In the genomic region with DNA sequence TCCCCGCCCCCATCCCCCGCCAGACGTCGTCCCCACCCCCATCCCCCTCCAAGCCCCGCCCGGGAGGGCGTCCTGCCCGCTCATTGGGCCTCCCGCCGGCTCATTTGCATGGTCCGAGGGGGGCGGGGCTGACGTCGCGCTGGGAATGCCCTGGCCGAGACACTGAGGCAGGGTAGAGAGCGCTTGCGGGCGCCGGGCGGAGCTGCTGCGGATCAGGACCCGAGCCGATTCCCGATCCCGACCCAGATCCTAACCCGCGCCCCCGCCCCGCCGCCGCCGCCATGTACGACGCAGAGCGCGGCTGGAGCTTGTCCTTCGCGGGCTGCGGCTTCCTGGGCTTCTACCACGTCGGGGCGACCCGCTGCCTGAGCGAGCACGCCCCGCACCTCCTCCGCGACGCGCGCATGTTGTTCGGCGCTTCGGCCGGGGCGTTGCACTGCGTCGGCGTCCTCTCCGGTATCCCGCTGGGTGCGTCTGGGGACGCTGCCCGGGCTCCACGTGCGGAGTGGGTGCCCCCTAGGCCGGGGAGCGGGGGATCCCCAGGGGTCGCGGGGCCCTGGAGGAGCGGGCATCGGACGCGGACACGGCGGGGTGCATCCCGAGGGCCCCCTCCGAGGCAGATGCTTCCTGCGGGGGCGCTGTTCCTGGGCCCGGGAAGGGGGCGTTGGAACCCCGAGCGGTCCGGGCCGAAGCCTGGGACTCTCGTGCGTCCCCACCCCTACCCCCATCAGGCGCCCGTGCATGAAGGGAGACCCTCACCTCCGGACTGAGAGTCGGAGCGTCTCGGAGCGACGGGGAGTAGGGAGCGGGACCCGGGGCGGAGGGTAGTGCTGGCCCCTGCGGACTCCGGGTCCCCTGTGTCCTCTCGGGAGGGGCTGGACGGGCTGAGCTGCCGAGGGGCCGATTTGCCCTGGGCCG, we compare ENCODE assay signal across 1 cellular context.
A peak's percentile ranks its signal among the peaks of the same experiment; 100 is the strongest.
TF ChIP-seq lines count a peak whose summit lies in the region.

A gene with protein sequence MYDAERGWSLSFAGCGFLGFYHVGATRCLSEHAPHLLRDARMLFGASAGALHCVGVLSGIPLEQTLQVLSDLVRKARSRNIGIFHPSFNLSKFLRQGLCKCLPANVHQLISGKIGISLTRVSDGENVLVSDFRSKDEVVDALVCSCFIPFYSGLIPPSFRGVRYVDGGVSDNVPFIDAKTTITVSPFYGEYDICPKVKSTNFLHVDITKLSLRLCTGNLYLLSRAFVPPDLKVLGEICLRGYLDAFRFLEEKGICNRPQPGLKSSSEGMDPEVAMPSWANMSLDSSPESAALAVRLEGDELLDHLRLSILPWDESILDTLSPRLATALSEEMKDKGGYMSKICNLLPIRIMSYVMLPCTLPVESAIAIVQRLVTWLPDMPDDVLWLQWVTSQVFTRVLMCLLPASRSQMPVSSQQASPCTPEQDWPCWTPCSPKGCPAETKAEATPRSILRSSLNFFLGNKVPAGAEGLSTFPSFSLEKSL (plus strand): TSS at position 175 of the 918 bp plus-strand sequence. CDS start 107 bp downstream, at position 282.

TF ChIP-seq in HepG2, 621 proteins besides CTCF, POLR2A, EP300 and RAD21 (continued from another document and continues in another):
- TF ChIP-seq, protein P1, sequence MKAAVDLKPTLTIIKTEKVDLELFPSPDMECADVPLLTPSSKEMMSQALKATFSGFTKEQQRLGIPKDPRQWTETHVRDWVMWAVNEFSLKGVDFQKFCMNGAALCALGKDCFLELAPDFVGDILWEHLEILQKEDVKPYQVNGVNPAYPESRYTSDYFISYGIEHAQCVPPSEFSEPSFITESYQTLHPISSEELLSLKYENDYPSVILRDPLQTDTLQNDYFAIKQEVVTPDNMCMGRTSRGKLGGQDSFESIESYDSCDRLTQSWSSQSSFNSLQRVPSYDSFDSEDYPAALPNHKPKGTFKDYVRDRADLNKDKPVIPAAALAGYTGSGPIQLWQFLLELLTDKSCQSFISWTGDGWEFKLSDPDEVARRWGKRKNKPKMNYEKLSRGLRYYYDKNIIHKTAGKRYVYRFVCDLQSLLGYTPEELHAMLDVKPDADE (CRISPR knock-in tag; IDR thresholded peaks at IDR 0.05): 0 out of 2 replicates have a peak, but pooled peaks have one; percentile 58
- TF ChIP-seq, protein P2, sequence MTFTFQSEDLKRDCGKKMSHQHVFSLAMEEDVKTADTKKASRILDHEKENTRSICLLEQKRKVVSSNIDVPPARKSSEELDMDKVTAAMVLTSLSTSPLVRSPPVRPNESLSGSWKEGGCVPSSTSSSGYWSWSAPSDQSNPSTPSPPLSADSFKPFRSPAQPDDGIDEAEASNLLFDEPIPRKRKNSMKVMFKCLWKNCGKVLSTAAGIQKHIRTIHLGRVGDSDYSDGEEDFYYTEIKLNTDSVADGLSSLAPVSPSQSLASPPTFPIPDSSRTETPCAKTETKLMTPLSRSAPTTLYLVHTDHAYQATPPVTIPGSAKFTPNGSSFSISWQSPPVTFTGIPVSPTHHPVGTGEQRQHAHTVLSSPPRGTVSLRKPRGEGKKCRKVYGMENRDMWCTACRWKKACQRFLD (CRISPR knock-in tag; IDR thresholded peaks at IDR 0.05; ENCODE audit: borderline replicate concordance): peak; percentile 60; the same call in 1 of the 2 replicates
- TF ChIP-seq, protein P3, sequence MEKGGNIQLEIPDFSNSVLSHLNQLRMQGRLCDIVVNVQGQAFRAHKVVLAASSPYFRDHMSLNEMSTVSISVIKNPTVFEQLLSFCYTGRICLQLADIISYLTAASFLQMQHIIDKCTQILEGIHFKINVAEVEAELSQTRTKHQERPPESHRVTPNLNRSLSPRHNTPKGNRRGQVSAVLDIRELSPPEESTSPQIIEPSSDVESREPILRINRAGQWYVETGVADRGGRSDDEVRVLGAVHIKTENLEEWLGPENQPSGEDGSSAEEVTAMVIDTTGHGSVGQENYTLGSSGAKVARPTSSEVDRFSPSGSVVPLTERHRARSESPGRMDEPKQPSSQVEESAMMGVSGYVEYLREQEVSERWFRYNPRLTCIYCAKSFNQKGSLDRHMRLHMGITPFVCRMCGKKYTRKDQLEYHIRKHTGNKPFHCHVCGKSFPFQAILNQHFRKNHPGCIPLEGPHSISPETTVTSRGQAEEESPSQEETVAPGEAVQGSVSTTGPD (CRISPR knock-in tag; IDR thresholded peaks at IDR 0.05): no peak
- TF ChIP-seq ZNF224 (CRISPR knock-in tag; IDR thresholded peaks at IDR 0.05) (peak; percentile 31; the same call in 1 of the 2 replicates), RNF2 (conservative IDR thresholded peaks at IDR 0.05; ENCODE audit: low read depth) (peak; percentile 34; the same call in 1 of the 2 replicates), GATAD1 (CRISPR knock-in tag; IDR thresholded peaks at IDR 0.05) (peak; percentile 28; the same call in 1 of the 2 replicates), ZNF703 (CRISPR knock-in tag; IDR thresholded peaks at IDR 0.05; ENCODE audit: borderline replicate concordance) (no peak; the same call in 1 of the 2 replicates), JUND (CRISPR knock-in tag; IDR thresholded peaks at IDR 0.05) (peak; percentile 30; the same call in 1 of the 2 replicates), SP1 (IDR thresholded peaks at IDR 0.05) (no peak), SP1 (CRISPR knock-in tag; IDR thresholded peaks at IDR 0.05) (peak; percentile 77), SRSF4 (IDR thresholded peaks at IDR 0.05; ENCODE audit: low read depth, low read length, poor library complexity, severe bottlenecking) (peak; percentile 53), ZNF101 (CRISPR knock-in tag; IDR thresholded peaks at IDR 0.05; ENCODE audit: borderline replicate concordance, low read depth) (no peak), PPARG (CRISPR knock-in tag; conservative IDR thresholded peaks at IDR 0.05) (0 out of 2 replicates have a peak, but pooled peaks have one; percentile 18), NONO (IDR thresholded peaks at IDR 0.05) (no peak), NONO (CRISPR knock-in tag; conservative IDR thresholded peaks at IDR 0.05) (peak; percentile 79), ZNF777 (CRISPR knock-in tag; IDR thresholded peaks at IDR 0.05) (peak; percentile 87), ZBTB7A (CRISPR knock-in tag; IDR thresholded peaks at IDR 0.05) (peak; percentile 72; the same call in 1 of the 2 replicates), MIER3 (CRISPR knock-in tag; IDR thresholded peaks at IDR 0.05; ENCODE audit: borderline replicate concordance) (peak; percentile 50; the same call in 1 of the 2 replicates)
- TF ChIP-seq, protein P4, sequence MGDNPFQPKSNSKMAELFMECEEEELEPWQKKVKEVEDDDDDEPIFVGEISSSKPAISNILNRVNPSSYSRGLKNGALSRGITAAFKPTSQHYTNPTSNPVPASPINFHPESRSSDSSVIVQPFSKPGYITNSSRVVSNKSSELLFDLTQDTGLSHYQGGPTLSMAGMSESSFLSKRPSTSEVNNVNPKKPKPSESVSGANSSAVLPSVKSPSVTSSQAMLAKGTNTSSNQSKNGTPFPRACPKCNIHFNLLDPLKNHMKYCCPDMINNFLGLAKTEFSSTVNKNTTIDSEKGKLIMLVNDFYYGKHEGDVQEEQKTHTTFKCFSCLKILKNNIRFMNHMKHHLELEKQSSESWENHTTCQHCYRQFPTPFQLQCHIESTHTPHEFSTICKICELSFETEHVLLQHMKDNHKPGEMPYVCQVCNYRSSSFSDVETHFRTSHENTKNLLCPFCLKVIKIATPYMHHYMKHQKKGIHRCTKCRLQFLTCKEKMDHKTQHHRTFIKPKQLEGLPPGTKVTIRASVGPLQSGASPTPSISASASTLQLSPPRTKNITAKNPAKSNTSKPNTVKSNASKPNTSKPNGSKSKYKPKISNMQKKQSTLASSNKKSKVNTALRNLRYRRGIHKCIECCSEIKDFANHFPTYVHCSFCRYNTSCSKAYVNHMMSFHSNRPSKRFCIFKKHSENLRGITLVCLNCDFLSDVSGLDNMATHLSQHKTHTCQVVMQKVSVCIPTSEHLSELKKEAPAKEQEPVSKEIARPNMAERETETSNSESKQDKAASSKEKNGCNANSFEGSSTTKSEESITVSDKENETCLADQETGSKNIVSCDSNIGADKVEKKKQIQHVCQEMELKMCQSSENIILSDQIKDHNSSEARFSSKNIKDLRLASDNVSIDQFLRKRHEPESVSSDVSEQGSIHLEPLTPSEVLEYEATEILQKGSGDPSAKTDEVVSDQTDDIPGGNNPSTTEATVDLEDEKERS (CRISPR knock-in tag; IDR thresholded peaks at IDR 0.05): no peak
- TF ChIP-seq, protein P5, sequence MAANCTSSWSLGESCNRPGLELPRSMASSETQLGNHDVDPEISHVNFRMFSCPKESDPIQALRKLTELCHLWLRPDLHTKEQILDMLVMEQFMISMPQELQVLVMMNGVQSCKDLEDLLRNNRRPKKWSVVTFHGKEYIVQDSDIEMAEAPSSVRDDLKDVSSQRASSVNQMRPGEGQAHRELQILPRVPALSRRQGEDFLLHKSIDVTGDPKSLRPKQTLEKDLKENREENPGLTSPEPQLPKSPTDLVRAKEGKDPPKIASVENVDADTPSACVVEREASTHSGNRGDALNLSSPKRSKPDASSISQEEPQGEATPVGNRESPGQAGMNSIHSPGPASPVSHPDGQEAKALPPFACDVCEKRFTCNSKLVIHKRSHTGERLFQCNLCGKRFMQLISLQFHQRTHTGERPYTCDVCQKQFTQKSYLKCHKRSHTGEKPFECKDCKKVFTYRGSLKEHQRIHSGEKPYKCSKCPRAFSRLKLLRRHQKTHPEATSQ (CRISPR knock-in tag; IDR thresholded peaks at IDR 0.05; ENCODE audit: borderline replicate concordance): 0 out of 2 replicates have a peak, but pooled peaks have one; percentile 52
- TF ChIP-seq, protein P6, sequence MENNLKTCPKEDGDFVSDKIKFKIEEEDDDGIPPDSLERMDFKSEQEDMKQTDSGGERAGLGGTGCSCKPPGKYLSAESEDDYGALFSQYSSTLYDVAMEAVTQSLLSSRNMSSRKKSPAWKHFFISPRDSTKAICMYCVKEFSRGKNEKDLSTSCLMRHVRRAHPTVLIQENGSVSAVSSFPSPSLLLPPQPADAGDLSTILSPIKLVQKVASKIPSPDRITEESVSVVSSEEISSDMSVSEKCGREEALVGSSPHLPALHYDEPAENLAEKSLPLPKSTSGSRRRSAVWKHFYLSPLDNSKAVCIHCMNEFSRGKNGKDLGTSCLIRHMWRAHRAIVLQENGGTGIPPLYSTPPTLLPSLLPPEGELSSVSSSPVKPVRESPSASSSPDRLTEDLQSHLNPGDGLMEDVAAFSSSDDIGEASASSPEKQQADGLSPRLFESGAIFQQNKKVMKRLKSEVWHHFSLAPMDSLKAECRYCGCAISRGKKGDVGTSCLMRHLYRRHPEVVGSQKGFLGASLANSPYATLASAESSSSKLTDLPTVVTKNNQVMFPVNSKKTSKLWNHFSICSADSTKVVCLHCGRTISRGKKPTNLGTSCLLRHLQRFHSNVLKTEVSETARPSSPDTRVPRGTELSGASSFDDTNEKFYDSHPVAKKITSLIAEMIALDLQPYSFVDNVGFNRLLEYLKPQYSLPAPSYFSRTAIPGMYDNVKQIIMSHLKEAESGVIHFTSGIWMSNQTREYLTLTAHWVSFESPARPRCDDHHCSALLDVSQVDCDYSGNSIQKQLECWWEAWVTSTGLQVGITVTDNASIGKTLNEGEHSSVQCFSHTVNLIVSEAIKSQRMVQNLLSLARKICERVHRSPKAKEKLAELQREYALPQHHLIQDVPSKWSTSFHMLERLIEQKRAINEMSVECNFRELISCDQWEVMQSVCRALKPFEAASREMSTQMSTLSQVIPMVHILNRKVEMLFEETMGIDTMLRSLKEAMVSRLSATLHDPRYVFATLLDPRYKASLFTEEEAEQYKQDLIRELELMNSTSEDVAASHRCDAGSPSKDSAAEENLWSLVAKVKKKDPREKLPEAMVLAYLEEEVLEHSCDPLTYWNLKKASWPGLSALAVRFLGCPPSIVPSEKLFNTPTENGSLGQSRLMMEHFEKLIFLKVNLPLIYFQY (CRISPR knock-in tag; IDR thresholded peaks at IDR 0.05; ENCODE audit: borderline replicate concordance): peak; percentile 76; the same call in 1 of the 2 replicates
- TF ChIP-seq, protein P7, sequence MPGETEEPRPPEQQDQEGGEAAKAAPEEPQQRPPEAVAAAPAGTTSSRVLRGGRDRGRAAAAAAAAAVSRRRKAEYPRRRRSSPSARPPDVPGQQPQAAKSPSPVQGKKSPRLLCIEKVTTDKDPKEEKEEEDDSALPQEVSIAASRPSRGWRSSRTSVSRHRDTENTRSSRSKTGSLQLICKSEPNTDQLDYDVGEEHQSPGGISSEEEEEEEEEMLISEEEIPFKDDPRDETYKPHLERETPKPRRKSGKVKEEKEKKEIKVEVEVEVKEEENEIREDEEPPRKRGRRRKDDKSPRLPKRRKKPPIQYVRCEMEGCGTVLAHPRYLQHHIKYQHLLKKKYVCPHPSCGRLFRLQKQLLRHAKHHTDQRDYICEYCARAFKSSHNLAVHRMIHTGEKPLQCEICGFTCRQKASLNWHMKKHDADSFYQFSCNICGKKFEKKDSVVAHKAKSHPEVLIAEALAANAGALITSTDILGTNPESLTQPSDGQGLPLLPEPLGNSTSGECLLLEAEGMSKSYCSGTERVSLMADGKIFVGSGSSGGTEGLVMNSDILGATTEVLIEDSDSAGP (CRISPR knock-in tag; IDR thresholded peaks at IDR 0.05; ENCODE audit: borderline replicate concordance): peak; percentile 87
- TF ChIP-seq, protein P8, sequence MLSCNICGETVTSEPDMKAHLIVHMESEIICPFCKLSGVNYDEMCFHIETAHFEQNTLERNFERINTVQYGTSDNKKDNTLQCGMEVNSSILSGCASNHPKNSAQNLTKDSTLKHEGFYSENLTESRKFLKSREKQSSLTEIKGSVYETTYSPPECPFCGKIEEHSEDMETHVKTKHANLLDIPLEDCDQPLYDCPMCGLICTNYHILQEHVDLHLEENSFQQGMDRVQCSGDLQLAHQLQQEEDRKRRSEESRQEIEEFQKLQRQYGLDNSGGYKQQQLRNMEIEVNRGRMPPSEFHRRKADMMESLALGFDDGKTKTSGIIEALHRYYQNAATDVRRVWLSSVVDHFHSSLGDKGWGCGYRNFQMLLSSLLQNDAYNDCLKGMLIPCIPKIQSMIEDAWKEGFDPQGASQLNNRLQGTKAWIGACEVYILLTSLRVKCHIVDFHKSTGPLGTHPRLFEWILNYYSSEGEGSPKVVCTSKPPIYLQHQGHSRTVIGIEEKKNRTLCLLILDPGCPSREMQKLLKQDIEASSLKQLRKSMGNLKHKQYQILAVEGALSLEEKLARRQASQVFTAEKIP (CRISPR knock-in tag; IDR thresholded peaks at IDR 0.05; ENCODE audit: borderline replicate concordance): no peak
- TF ChIP-seq, protein P9, sequence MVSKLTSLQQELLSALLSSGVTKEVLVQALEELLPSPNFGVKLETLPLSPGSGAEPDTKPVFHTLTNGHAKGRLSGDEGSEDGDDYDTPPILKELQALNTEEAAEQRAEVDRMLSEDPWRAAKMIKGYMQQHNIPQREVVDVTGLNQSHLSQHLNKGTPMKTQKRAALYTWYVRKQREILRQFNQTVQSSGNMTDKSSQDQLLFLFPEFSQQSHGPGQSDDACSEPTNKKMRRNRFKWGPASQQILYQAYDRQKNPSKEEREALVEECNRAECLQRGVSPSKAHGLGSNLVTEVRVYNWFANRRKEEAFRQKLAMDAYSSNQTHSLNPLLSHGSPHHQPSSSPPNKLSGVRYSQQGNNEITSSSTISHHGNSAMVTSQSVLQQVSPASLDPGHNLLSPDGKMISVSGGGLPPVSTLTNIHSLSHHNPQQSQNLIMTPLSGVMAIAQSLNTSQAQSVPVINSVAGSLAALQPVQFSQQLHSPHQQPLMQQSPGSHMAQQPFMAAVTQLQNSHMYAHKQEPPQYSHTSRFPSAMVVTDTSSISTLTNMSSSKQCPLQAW (CRISPR knock-in tag; IDR thresholded peaks at IDR 0.05): 0 out of 2 replicates have a peak, but pooled peaks have one; percentile 10
- TF ChIP-seq, protein P10, sequence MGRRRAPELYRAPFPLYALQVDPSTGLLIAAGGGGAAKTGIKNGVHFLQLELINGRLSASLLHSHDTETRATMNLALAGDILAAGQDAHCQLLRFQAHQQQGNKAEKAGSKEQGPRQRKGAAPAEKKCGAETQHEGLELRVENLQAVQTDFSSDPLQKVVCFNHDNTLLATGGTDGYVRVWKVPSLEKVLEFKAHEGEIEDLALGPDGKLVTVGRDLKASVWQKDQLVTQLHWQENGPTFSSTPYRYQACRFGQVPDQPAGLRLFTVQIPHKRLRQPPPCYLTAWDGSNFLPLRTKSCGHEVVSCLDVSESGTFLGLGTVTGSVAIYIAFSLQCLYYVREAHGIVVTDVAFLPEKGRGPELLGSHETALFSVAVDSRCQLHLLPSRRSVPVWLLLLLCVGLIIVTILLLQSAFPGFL (CRISPR knock-in tag; IDR thresholded peaks at IDR 0.05): no peak
